In genomic region chr3:56823984-56824703, GRCh38 we compare ENCODE assay signal across 20 cellular contexts. TPM values are rescaled to one million over a fixed set of nuclear protein-coding genes. Genes with fewer than 3 reads are reported as not detected.
DNase-seq lines count a peak whose midpoint lies in the region; ATAC-seq and TF ChIP-seq lines count a peak whose summit lies in the region.
"Had no signal": no experiment of that assay in that cellular context is flagged by ENCODE, and none has a peak within 500 bp of the region (broad histone marks: within the 10 kb centered on the region; RNA-seq: fewer than 3 reads in every experiment).

No MANE protein-coding gene starts in this region.

- no peak overlapping the region for H3K56ac ChIP-seq in mesendoderm (ENCODE audit: low read length)

- peaks cover 0 to 1% of the 10 kb centered on the region in 2 donors for H3K27me3 Mint-ChIP-seq in CD8-positive, alpha-beta memory T cell
- H3K27me3 Mint-ChIP-seq: B cell; stimulated activated memory B cell treated with anti-CD40 and anti-IgM and Interleukin-4, amounts not matched to agents 10 μg/mL and 1 μg/mL and 100 μg/mL, for 72 hours had no signal

- H3K9ac ChIP-seq in mesendoderm (ENCODE audit: low read length) (no peak overlapping the region), mammary epithelial cell (ENCODE audit: insufficient read depth, low read length) (no peak overlapping the region)

- no peak overlapping the region for H4K8ac ChIP-seq in mesendoderm (ENCODE audit: low read depth, low read length)

- CTCF ChIA-PET in CD8-positive, alpha-beta memory T cell (lab: Charles Lee) = interaction anchor here (1.0 to 1.8 kb wide), 4 partner anchors 10 to 120 kb away, joined by 3 to 5 read pairs (median 3); partner anchors contain the start of gene ARHGEF3
- CTCF ChIA-PET in mammary epithelial cell (lab: Charles Lee; ENCODE audit: low non-redundant PET) = no interaction called here

- H3K36me3 Mint-ChIP-seq in CD8-positive, alpha-beta memory T cell = no peaks in the 10 kb centered on the region
- H3K36me3 Mint-ChIP-seq: stimulated activated memory B cell treated with anti-CD40 and anti-IgM and Interleukin-4, amounts not matched to agents 10 μg/mL and 1 μg/mL and 100 μg/mL, for 72 hours had no signal

- H3K27ac Mint-ChIP-seq in CD8-positive, alpha-beta memory T cell = peak overlapping the region in 7 of 8 donors; percentile 5 to 77 (median 14)
- H3K27ac Mint-ChIP-seq: B cell, memory B cell had no signal

- no peak overlapping the region for H3K4me3 ChIP-seq in CD8-positive, alpha-beta memory T cell (ENCODE audit: low read length)
- H3K4me3 ChIP-seq in mesendoderm (ENCODE audit: low read length) (no peak overlapping the region), mammary epithelial cell (replicated peaks in 1 of 3; ENCODE audit: insufficient read depth in 1 of 3, low read depth in 2 of 3, low read length in 3 of 3) (no peak overlapping the region)
- H3K4me3 ChIP-seq: heart right ventricle, Peyer's patch, thyroid gland had no signal

- no peak overlapping the region for H3K4ac ChIP-seq in mesendoderm (ENCODE audit: low read depth, low read length)

- POLR2A ChIA-PET in CD8-positive, alpha-beta memory T cell (lab: Charles Lee) = no interaction called here

- no peak overlapping the region for H3K18ac ChIP-seq in mesendoderm (ENCODE audit: low read length)

- H3K79me2 ChIP-seq in mesendoderm (ENCODE audit: control insufficient read depth, insufficient read depth, low read length) (no peaks in the 10 kb centered on the region), mammary epithelial cell (ENCODE audit: insufficient read depth, low read length) (no peaks in the 10 kb centered on the region)

- no peaks in the 10 kb centered on the region for H3K36me3 ChIP-seq in CD8-positive, alpha-beta memory T cell (ENCODE audit: insufficient read depth, low read length)
- no peaks in the 10 kb centered on the region for H3K36me3 ChIP-seq in mesendoderm (ENCODE audit: control insufficient read depth, insufficient read depth, low read length)
- H3K36me3 ChIP-seq in mammary epithelial cell (ENCODE audit: insufficient read depth, low read length) = no peaks in the 10 kb centered on the region
- H3K36me3 ChIP-seq: heart right ventricle, Peyer's patch, thyroid gland had no signal

- no peaks in the 10 kb centered on the region for H3K27me3 ChIP-seq in CD8-positive, alpha-beta memory T cell (ENCODE audit: insufficient read depth, low read length, poor library complexity, severe bottlenecking)
- H3K27me3 ChIP-seq in mesendoderm (ENCODE audit: insufficient read depth, low read length, poor library complexity) = no peaks in the 10 kb centered on the region
- H3K27me3 ChIP-seq in foreskin keratinocyte = no peaks in the 10 kb centered on the region
- H3K27me3 ChIP-seq in mammary epithelial cell (ENCODE audit: insufficient read depth, low read length) = no peaks in the 10 kb centered on the region
- H3K27me3 ChIP-seq: heart right ventricle, Peyer's patch, thyroid gland had no signal

- no peak for ATAC-seq in foreskin keratinocyte
- ATAC-seq: heart right ventricle; stimulated activated memory B cell treated with anti-CD40 and anti-IgM and Interleukin-4, amounts not matched to agents 10 μg/mL and 1 μg/mL and 100 μg/mL, for 72 hours had no signal

- H2BK120ac ChIP-seq in mesendoderm (ENCODE audit: low read depth, low read length) = no peak overlapping the region

- H3K9me3 ChIP-seq in CD8-positive, alpha-beta memory T cell (ENCODE audit: low read length) = no peaks in the 10 kb centered on the region
- H3K9me3 ChIP-seq in mammary epithelial cell (replicated peaks; ENCODE audit: insufficient read depth, low read length) = no peaks in the 10 kb centered on the region
- H3K9me3 ChIP-seq: heart right ventricle, Peyer's patch, thyroid gland had no signal

- in situ Hi-C loops in mammary epithelial cell (cut with MboI; ENCODE audit: low sequenced_read_pairs in 2 of 2) = no loop called here

- H3K4me1 Mint-ChIP-seq in CD8-positive, alpha-beta memory T cell = peaks cover 33 to 58% (median 56%) of the 10 kb centered on the region in 3 donors
- H3K4me1 Mint-ChIP-seq: B cell had no signal

- H4K20me1 ChIP-seq in mammary epithelial cell (ENCODE audit: insufficient read depth, low read length) = no peaks in the 10 kb centered on the region

- H2BK15ac ChIP-seq in mesendoderm (replicated peaks; ENCODE audit: low read depth) = no peak overlapping the region

- H3K4me2 ChIP-seq in mesendoderm (ENCODE audit: low read length) (no peak overlapping the region), mammary epithelial cell (ENCODE audit: insufficient read depth, low read depth, low read length) (no peak overlapping the region)

- H3K4me3 Mint-ChIP-seq in CD8-positive, alpha-beta memory T cell = no peak overlapping the region
- H3K4me3 Mint-ChIP-seq: B cell; memory B cell; neural crest cell; stimulated activated memory B cell treated with anti-CD40 and anti-IgM and Interleukin-4, amounts not matched to agents 10 μg/mL and 1 μg/mL and 100 μg/mL, for 72 hours had no signal

- WGBS in mesendoderm (ENCODE audit: extremely low coverage, insufficient coverage, low lambda C conversion rate) = no CpG with 5 or more reads among the region's 4 CpGs
- 50% methylated on average over 4 of the region's 4 CpGs for WGBS in mammary epithelial cell (ENCODE audit: low coverage, missing lambda C conversion rate)

- no peaks in the 10 kb centered on the region for H3K79me1 ChIP-seq in mesendoderm (ENCODE audit: low read length)

- H2AK5ac ChIP-seq in mesendoderm (ENCODE audit: low read length) = no peak overlapping the region

- H4K5ac ChIP-seq in mesendoderm (ENCODE audit: low read length) = no peak overlapping the region

- no peak overlapping the region for H3K27ac ChIP-seq in CD8-positive, alpha-beta memory T cell (ENCODE audit: low read depth, low read length)
- H3K27ac ChIP-seq in mesendoderm (ENCODE audit: low read depth, low read length) = peak overlapping the region; percentile 63
- no peak overlapping the region for H3K27ac ChIP-seq in foreskin keratinocyte
- H3K27ac ChIP-seq in mammary epithelial cell (ENCODE audit: insufficient read depth, low read depth, low read length) = no peak overlapping the region
- H3K27ac ChIP-seq: heart right ventricle, Peyer's patch had no signal

- intact Hi-C loops in mammary epithelial cell (cut with micrococcal nuclease) = no loop called here

- dilution Hi-C loops in mammary epithelial cell (cut with HindIII; ENCODE audit: low sequenced_read_pairs) = no loop called here

- peak; percentile 16 for DNase-seq in NCI-H2227 (lab: John Stamatoyannopoulos, UW; ENCODE audit: unreplicated experiment)
- no peak for DNase-seq in NCI-H2227 treated with DMSO at 0.1 percent for 48 hours (lab: John Stamatoyannopoulos, UW)
- DNase-seq in CD8-positive, alpha-beta memory T cell = no peak
- peak; percentile 28 for DNase-seq in NCI-H82 treated with DMSO at 0.1 percent for 48 hours (lab: John Stamatoyannopoulos, UW; ENCODE audit: unreplicated experiment)
- no peak for DNase-seq in mesendoderm
- DNase-seq in foreskin keratinocyte = no peak
- DNase-seq in NOMO-1 treated with DMSO at 0.1 percent for 48 hours (lab: John Stamatoyannopoulos, UW; ENCODE audit: unreplicated experiment) = no peak
- no peak for DNase-seq in mammary epithelial cell
- DNase-seq: 8988T, activated gamma-delta T cell treated with Interleukin-2 at 50 U/mL for 16 hours, GDM1, heart right ventricle, KG1, NCI-H774, Peyer's patch, thyroid gland had no signal

- H3K9me3 Mint-ChIP-seq in CD8-positive, alpha-beta memory T cell = no peaks in the 10 kb centered on the region
- H3K9me3 Mint-ChIP-seq: memory B cell; neural crest cell; stimulated activated memory B cell treated with anti-CD40 and anti-IgM and Interleukin-4, amounts not matched to agents 10 μg/mL and 1 μg/mL and 100 μg/mL, for 72 hours had no signal

- H2BK5ac ChIP-seq in mesendoderm (ENCODE audit: low read length) = peak overlapping the region; percentile 13

- no TSS peak for BruUV-seq in mammary epithelial cell (replicated peaks; lab: Mats Ljungman, UMichigan)

- TF ChIP-seq CTCF in foreskin keratinocyte (conservative IDR thresholded peaks at IDR 0.05) (no peak), mammary epithelial cell (conservative IDR thresholded peaks at IDR 0.05 in 1 of 2, IDR thresholded peaks at IDR 0.05 in 1 of 2; ENCODE audit: extremely low read depth in 1 of 2, insufficient read depth in 1 of 2, low read depth in 1 of 2, low read length in 2 of 2) (no peak)

- no peak overlapping the region for H3K23ac ChIP-seq in mesendoderm (ENCODE audit: low read length)

- H3K4me1 ChIP-seq in CD8-positive, alpha-beta memory T cell (ENCODE audit: insufficient read depth, low read length) = peaks cover 17% of the 10 kb centered on the region
- peaks cover 11% of the 10 kb centered on the region for H3K4me1 ChIP-seq in mesendoderm (ENCODE audit: control insufficient read depth, low read depth, low read length)
- H3K4me1 ChIP-seq in foreskin keratinocyte = no peaks in the 10 kb centered on the region
- peaks cover 10% of the 10 kb centered on the region for H3K4me1 ChIP-seq in mammary epithelial cell (ENCODE audit: insufficient read depth, low read length)
- H3K4me1 ChIP-seq: Peyer's patch had no signal

- H2AFZ ChIP-seq in mammary epithelial cell (ENCODE audit: low read depth, low read length) = no peak overlapping the region

RNA-seq across cellular contexts. Expression of gene ARHGEF3, which starts 22.4 kb away (rescaled TPM):
- 10 to 100 TPM; 55.1 to 56.6 TPM for total RNA-seq in CD8-positive, alpha-beta memory T cell
- 110 TPM for polyA plus RNA-seq in CD8-positive, alpha-beta memory T cell
- polyA plus RNA-seq in mesendoderm (2013, experiment 1 of 2) = 2.7 TPM
- polyA plus RNA-seq in mesendoderm (2013, experiment 2 of 2) = 2.8 TPM
- total RNA-seq in foreskin keratinocyte (28.1 and 46.1 TPM in 2 replicates), mammary epithelial cell (10 to 100 TPM; 17.5 to 43.7 TPM)
- polyA plus RNA-seq in foreskin keratinocyte (10.5 and 18.4 TPM in 2 replicates), mammary epithelial cell (30.8 TPM)
- 44.5 TPM for polyA minus RNA-seq in mammary epithelial cell

Comparison
In these comparisons a context has a peak if more than half of its experiments do, and no peak if none do; other contexts are left out.
1. DNase-seq: peak in NCI-H2227 (single experiment) and NCI-H82 treated with DMSO at 0.1 percent for 48 hours (single experiment); none in NCI-H2227 treated with DMSO at 0.1 percent for 48 hours (single experiment), CD8-positive, alpha-beta memory T cell (0 of 5), mesendoderm (single experiment), foreskin keratinocyte (0 of 2), NOMO-1 treated with DMSO at 0.1 percent for 48 hours (single experiment) and mammary epithelial cell (single experiment).